17 cellular contexts compared by ENCODE assay signal in genomic region chr22:24390156-24390555, GRCh38. TPM values are rescaled to one million over a fixed set of nuclear protein-coding genes. Genes with fewer than 3 reads are reported as not detected.
DNase-seq lines count a peak whose midpoint lies in the region; ATAC-seq and TF ChIP-seq lines count a peak whose summit lies in the region.
"Had no signal": no experiment of that assay in that cellular context is flagged by ENCODE, and none has a peak within 500 bp of the region (broad histone marks: within the 10 kb centered on the region; RNA-seq: fewer than 3 reads in every experiment).

No MANE protein-coding gene starts in this region.

- H3K27me3 ChIP-seq in mesendoderm (ENCODE audit: insufficient read depth, low read length, poor library complexity), result no peaks in the 10 kb centered on the region
- H3K27me3 ChIP-seq in spleen (replicated peaks in 1 of 7), result no peaks in the 10 kb centered on the region

- no peak for TF ChIP-seq POLR2A in spleen (IDR thresholded peaks at IDR 0.05)

- H3K4me1 ChIP-seq in mesendoderm (ENCODE audit: control insufficient read depth, low read depth, low read length) (no peaks in the 10 kb centered on the region), spleen (peaks cover 2 to 54% (median 19%) of the 10 kb centered on the region in 6 donors)

- peak; percentile 46 for DNase-seq in EH (ENCODE audit: low read depth)
- DNase-seq in coronary artery (ENCODE audit: low spot score), result no peak
- no peak for DNase-seq in mesendoderm
- no peak for DNase-seq in spleen
- DNase-seq in SK-N-DZ (ENCODE audit: low spot score), result no peak
- DNase-seq in NCI-H774 (lab: John Stamatoyannopoulos, UW), result no peak
- DNase-seq: ACHN; activated CD8-positive, alpha-beta memory T cell treated with anti-CD3 and anti-CD28 coated beads for 24 hours; caudate nucleus; DMS153; effector CD8-positive, alpha-beta T cell; NCI-H1092 treated with DMSO at 0.1 percent for 48 hours; NCI-H526 treated with DMSO at 0.1 percent for 48 hours; stimulated activated CD4-positive, alpha-beta T cell treated with anti-CD3 and anti-CD28 coated beads, Interleukin-4, amount 100 ng/mL, for 24 hours; substantia nigra had no signal

- no peak overlapping the region for H2BK5ac ChIP-seq in mesendoderm (ENCODE audit: low read length)

- no peak overlapping the region for H3K18ac ChIP-seq in mesendoderm (ENCODE audit: low read length)

- H2BK120ac ChIP-seq in mesendoderm (ENCODE audit: low read depth, low read length), result no peak overlapping the region

- H4K5ac ChIP-seq in mesendoderm (ENCODE audit: low read length), result no peak overlapping the region

- WGBS in mesendoderm (ENCODE audit: extremely low coverage, insufficient coverage, low lambda C conversion rate), result no CpG with 5 or more reads among the region's 2 CpGs
- 84 to 94% (median 89%) methylated on average over 2 of the region's 2 CpGs for WGBS in spleen, 5 donors

- H3K36me3 ChIP-seq in mesendoderm (ENCODE audit: control insufficient read depth, insufficient read depth, low read length), result no peaks in the 10 kb centered on the region
- H3K36me3 ChIP-seq in spleen, result peaks cover 0 to 30% (median 0%) of the 10 kb centered on the region in 6 donors

- H3K4me2 ChIP-seq in mesendoderm (ENCODE audit: low read length), result no peak overlapping the region

- H3K4ac ChIP-seq in mesendoderm (ENCODE audit: low read depth, low read length), result no peak overlapping the region

- no peak overlapping the region for H3K56ac ChIP-seq in mesendoderm (ENCODE audit: low read length)

- TF ChIP-seq CTCF in coronary artery (IDR thresholded peaks at IDR 0.05) (no peak), spleen (IDR thresholded peaks at IDR 0.05 in 8 of 11, conservative IDR thresholded peaks at IDR 0.05 in 3 of 11) (no peak)

- H4K8ac ChIP-seq in mesendoderm (ENCODE audit: low read depth, low read length), result peak overlapping the region; percentile 28

- intact Hi-C loops in spleen (cut with DNase I; ENCODE audit: low total_unique reads), result no loop called here

- H3K4me3 ChIP-seq in coronary artery (no peak overlapping the region), mesendoderm (ENCODE audit: low read length) (no peak overlapping the region), spleen (no peak overlapping the region)

- H3K23ac ChIP-seq in mesendoderm (ENCODE audit: low read length), result no peak overlapping the region

- H2BK15ac ChIP-seq in mesendoderm (replicated peaks; ENCODE audit: low read depth), result no peak overlapping the region

- H3K9ac ChIP-seq in mesendoderm (ENCODE audit: low read length), result no peak overlapping the region

- peak overlapping the region; percentile 4 to 69 for H3K27ac ChIP-seq in coronary artery
- no peak overlapping the region for H3K27ac ChIP-seq in mesendoderm (ENCODE audit: low read depth, low read length)
- peak overlapping the region in 7 of 8 donors; percentile 21 to 71 (median 54) for H3K27ac ChIP-seq in spleen

- no peaks in the 10 kb centered on the region for H3K79me2 ChIP-seq in mesendoderm (ENCODE audit: control insufficient read depth, insufficient read depth, low read length)

- no peak for ATAC-seq in HG02870 (IDR thresholded peaks at IDR 0.05; ENCODE audit: unreplicated experiment)
- ATAC-seq in HG03439 (IDR thresholded peaks at IDR 0.05; ENCODE audit: unreplicated experiment), result no peak

- no peak overlapping the region for H2AK5ac ChIP-seq in mesendoderm (ENCODE audit: low read length)

- no peaks in the 10 kb centered on the region for H3K9me3 ChIP-seq in spleen

- H3K79me1 ChIP-seq in mesendoderm (ENCODE audit: low read length), result peaks cover 2% of the 10 kb centered on the region

RNA-seq across cellular contexts. Expression of gene ADORA2A, which starts 37.2 kb away (rescaled TPM):
- 1.1 TPM for polyA plus RNA-seq in mesendoderm (2013, experiment 1 of 2)
- 1.3 TPM for polyA plus RNA-seq in mesendoderm (2013, experiment 2 of 2)
- total RNA-seq in spleen, result 10 to 100 TPM; 15.8 to 31.1 (median 25.2) TPM
- polyA plus RNA-seq in spleen, result 10 to 100 TPM in 2 of 3 donors, 1 to 10 TPM in 1; 8.3 to 14.8 (median 14.2) TPM
- 8.7 and 11.8 TPM in 2 replicates for polyA plus RNA-seq in SK-N-DZ (2014; cell fraction: cytosol; rRNA removed)
- polyA plus RNA-seq in SK-N-DZ (2014; cell fraction: nucleus; rRNA removed), result 4.8 and 7.8 TPM in 2 replicates
